Comparison of ENCODE assay signal across 8 cellular contexts in the genomic region with DNA sequence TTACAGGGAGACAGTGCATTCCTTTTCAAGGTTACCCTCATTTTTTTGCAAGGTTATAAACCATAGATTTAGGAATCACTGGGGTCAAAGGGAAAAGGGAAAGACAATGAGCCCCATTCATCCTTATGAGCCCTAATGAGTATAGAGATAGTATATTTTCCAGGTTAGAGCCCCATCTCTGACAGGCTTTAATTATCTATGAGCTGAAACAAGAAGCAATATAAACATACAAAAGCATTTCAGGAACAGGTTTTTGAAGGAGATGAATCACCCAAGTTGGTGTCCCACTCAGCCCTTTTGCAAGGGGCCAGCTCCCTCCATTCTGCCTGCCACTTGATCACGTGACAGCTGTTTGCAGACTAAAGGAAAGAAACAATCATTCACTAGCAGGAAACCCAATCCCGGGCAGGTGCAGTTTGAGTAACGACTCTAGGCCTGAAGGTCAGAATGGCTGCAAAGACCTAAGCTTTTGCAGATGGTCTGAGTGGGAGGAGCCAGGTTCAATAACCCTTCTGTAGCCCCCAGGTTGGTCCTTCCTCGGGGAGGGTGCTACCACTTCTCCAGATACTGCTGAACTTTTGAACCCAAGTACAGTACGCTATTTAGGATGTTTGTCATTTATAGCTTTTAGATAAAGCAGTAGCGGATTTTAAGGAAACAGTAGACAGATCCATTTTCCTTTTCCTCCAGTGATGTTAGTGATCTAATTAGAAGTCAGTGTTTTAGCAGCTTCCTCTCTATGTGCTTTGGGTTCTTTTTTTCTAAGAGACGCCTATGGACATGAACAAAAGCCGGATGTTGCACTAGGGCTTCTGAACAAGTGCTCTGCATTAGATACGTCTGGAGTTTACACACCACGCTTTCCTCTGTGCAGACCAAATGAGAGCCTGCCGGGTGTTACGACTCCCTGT.
DNase-seq lines count a peak whose midpoint lies in the region; ATAC-seq and TF ChIP-seq lines count a peak whose summit lies in the region.

No MANE protein-coding gene starts in this region.

- H3K4me3 Mint-ChIP-seq in osteocyte (ENCODE audit: unreplicated experiment) = no peak overlapping the region

- H3K36me3 Mint-ChIP-seq in osteocyte (ENCODE audit: unreplicated experiment) = peaks cover 2% of the 10 kb centered on the region

- peak; percentile 24 for DNase-seq in HK-2 (ENCODE audit: unreplicated experiment)
- peak; percentile 60 for DNase-seq in NOMO-1 treated with DMSO at 0.1 percent for 48 hours (lab: John Stamatoyannopoulos, UW; ENCODE audit: unreplicated experiment)
- no peak for DNase-seq in left lobe of liver (ENCODE audit: low spot score)
- DNase-seq in tibial nerve (ENCODE audit: low spot score in 2 of 2) = no peak
- DNase-seq in stimulated activated naive CD4-positive, alpha-beta T cell treated with Interleukin-2 at 50 U/mL for 16 hours (lab: John Stamatoyannopoulos, UW) = no peak
- DNase-seq in osteocyte (ENCODE audit: extremely low spot score, unreplicated experiment) = no peak
- DNase-seq in GM13976 (ENCODE audit: low spot score) = no peak

- H3K4me1 ChIP-seq in tibial nerve = peaks cover 0 to 37% (median 10%) of the 10 kb centered on the region in 4 donors

- peaks cover 2% of the 10 kb centered on the region for H3K27me3 Mint-ChIP-seq in osteocyte (ENCODE audit: unreplicated experiment)

- H3K27ac ChIP-seq in tibial nerve = no peak overlapping the region

- peaks cover 4% of the 10 kb centered on the region for H3K9me3 Mint-ChIP-seq in osteocyte (ENCODE audit: unreplicated experiment)

- in situ Hi-C loops in GM13976 (cut with MboI; ENCODE audit: low sequenced_read_pairs, unreplicated experiment) = no loop called here

- no peaks in the 10 kb centered on the region for H3K36me3 ChIP-seq in tibial nerve

- H3K27me3 ChIP-seq in tibial nerve = no peaks in the 10 kb centered on the region

- H3K4me1 Mint-ChIP-seq in osteocyte (ENCODE audit: unreplicated experiment) = peaks cover 5% of the 10 kb centered on the region

- TF ChIP-seq CTCF in tibial nerve (IDR thresholded peaks at IDR 0.05) (no peak), osteocyte (IDR thresholded peaks at IDR 0.05) (no peak), GM13976 (IDR thresholded peaks at IDR 0.05; ENCODE audit: borderline replicate concordance, control extremely low read depth, extremely low read depth, insufficient read depth, missing control alignments) (no peak)

- ATAC-seq in GM18907 (IDR thresholded peaks at IDR 0.05; ENCODE audit: unreplicated experiment) (peak; percentile 84), left lobe of liver (peak; percentile 54)

- no peak for TF ChIP-seq EP300 in tibial nerve (IDR thresholded peaks at IDR 0.05)

- TF ChIP-seq POLR2A in tibial nerve (IDR thresholded peaks at IDR 0.05) = no peak

- no peaks in the 10 kb centered on the region for H3K9me3 ChIP-seq in tibial nerve

- no peak overlapping the region for H3K27ac Mint-ChIP-seq in osteocyte (ENCODE audit: unreplicated experiment)

- WGBS in tibial nerve, 2 donors = 31 to 36% methylated on average over 12 of the region's 12 CpGs

- no peak overlapping the region for H3K4me3 ChIP-seq in tibial nerve

Comparison
In these comparisons a context has a peak if more than half of its experiments do, and no peak if none do; other contexts are left out.
1. DNase-seq: peak in HK-2 (single experiment) and NOMO-1 treated with DMSO at 0.1 percent for 48 hours (single experiment); none in left lobe of liver (single experiment), tibial nerve (0 of 2), stimulated activated naive CD4-positive, alpha-beta T cell treated with Interleukin-2 at 50 U/mL for 16 hours (single experiment), osteocyte (single experiment) and GM13976 (single experiment).